ENCODE assay signal across 13 cellular contexts in genomic region chr2:42055573-42056514, GRCh38. TPM values are rescaled to one million over a fixed set of nuclear protein-coding genes. Genes with fewer than 3 reads are reported as not detected.
DNase-seq lines count a peak whose midpoint lies in the region; ATAC-seq and TF ChIP-seq lines count a peak whose summit lies in the region.
"Had no signal": no experiment of that assay in that cellular context is flagged by ENCODE, and none has a peak within 500 bp of the region (broad histone marks: within the 10 kb centered on the region; RNA-seq: fewer than 3 reads in every experiment).

No MANE protein-coding gene starts in this region.

- peak overlapping the region; percentile 24 for H3K27ac ChIP-seq in lower lobe of right lung
- H3K27ac ChIP-seq in stomach: peak overlapping the region; percentile 52 to 90 (median 84)
- no peak overlapping the region for H3K27ac ChIP-seq in substantia nigra (ENCODE audit: low read depth, low read length, poor library complexity, severe bottlenecking)

- WGBS in stomach, 5 donors: 24 to 57% (median 35%) methylated on average over 3 to 4 of the region's 4 CpGs

- H3K9me3 ChIP-seq in adipocyte (ENCODE audit: control insufficient read depth, low read length): no peaks in the 10 kb centered on the region
- H3K9me3 ChIP-seq in lower lobe of right lung: no peaks in the 10 kb centered on the region
- H3K9me3 ChIP-seq in stomach: no peaks in the 10 kb centered on the region

- peak; percentile 65 for DNase-seq in ELF-1 (ENCODE audit: low read depth, low spot score)
- no peak for DNase-seq in adipocyte (ENCODE audit: low read depth)
- DNase-seq in lower lobe of right lung: no peak
- DNase-seq in stomach: peak; percentile 62
- DNase-seq in NCI-H1436 (lab: John Stamatoyannopoulos, UW): no peak
- DNase-seq in NCI-H2196 treated with DMSO at 0.1 percent for 48 hours (lab: John Stamatoyannopoulos, UW; ENCODE audit: unreplicated experiment): no peak
- no peak for DNase-seq in ecto neural progenitor cell (ENCODE audit: low spot score)
- no peak for DNase-seq in substantia nigra (lab: John Stamatoyannopoulos, UW)
- DNase-seq: activated CD4-positive, alpha-beta memory T cell treated with anti-CD3 and anti-CD28 coated beads for 36 hours; activated gamma-delta T cell treated with Interleukin-2 at 50 U/mL for 16 hours; NCI-H345; T-helper 17 cell had no signal

- peak overlapping the region; percentile 100 for H3K9ac ChIP-seq in adipocyte (ENCODE audit: low read length)

- no peak for TF ChIP-seq CTCF in lower lobe of right lung (IDR thresholded peaks at IDR 0.05)
- no peak for TF ChIP-seq CTCF in stomach (IDR thresholded peaks at IDR 0.05)

- H3K4me1 ChIP-seq in adipocyte (ENCODE audit: control insufficient read depth, insufficient read depth, low read length) (peaks cover 74% of the 10 kb centered on the region), lower lobe of right lung (peaks cover 39% of the 10 kb centered on the region), stomach (peaks cover 11 to 89% (median 70%) of the 10 kb centered on the region in 4 donors)

- ATAC-seq in lower lobe of right lung: no peak
- ATAC-seq: esophagus mucosa, T-helper 17 cell had no signal

- H3K27me3 ChIP-seq in adipocyte (replicated peaks; ENCODE audit: control insufficient read depth, insufficient read depth, low read length): no peaks in the 10 kb centered on the region
- no peaks in the 10 kb centered on the region for H3K27me3 ChIP-seq in lower lobe of right lung (ENCODE audit: low read depth)
- H3K27me3 ChIP-seq in stomach: peaks cover 0 to 3% (median 0%) of the 10 kb centered on the region in 3 donors

- no peak overlapping the region for H3K4me3 ChIP-seq in adipocyte (ENCODE audit: low read length)
- no peak overlapping the region for H3K4me3 ChIP-seq in lower lobe of right lung
- H3K4me3 ChIP-seq in stomach: no peak overlapping the region

- intact Hi-C loops in lower lobe of right lung (cut with DNase I): no loop called here
- intact Hi-C loops in stomach (cut with DNase I; ENCODE audit: low total_unique reads): no loop called here

- TF ChIP-seq EP300 in stomach (IDR thresholded peaks at IDR 0.05): no peak

- no peak for TF ChIP-seq POLR2A in stomach (IDR thresholded peaks at IDR 0.05)

- peaks cover 74% of the 10 kb centered on the region for H3K36me3 ChIP-seq in adipocyte (ENCODE audit: control insufficient read depth, insufficient read depth, low read length, severe bottlenecking)
- peaks cover 56% of the 10 kb centered on the region for H3K36me3 ChIP-seq in lower lobe of right lung
- peaks cover 6 to 44% (median 35%) of the 10 kb centered on the region in 4 donors for H3K36me3 ChIP-seq in stomach

RNA-seq across cellular contexts. Expression of gene PKDCC, which starts 8.0 kb away (rescaled TPM):
- total RNA-seq in lower lobe of right lung (65.8 TPM), stomach (100 to 1,000 TPM in 1 of 5 donors, 10 to 100 TPM in 4; 25.1 to 176 (median 66.8) TPM)
- 10 to 100 TPM; 15.4 to 36.4 (median 31.7) TPM for polyA plus RNA-seq in stomach
- total RNA-seq: activated CD4-positive, alpha-beta memory T cell treated with anti-CD3 and anti-CD28 coated beads for 36 hours had no signal

Comparison
In these comparisons a context has a peak if more than half of its experiments do, and no peak if none do; other contexts are left out.
1. DNase-seq: peak in ELF-1 (single experiment) and stomach (single experiment); none in adipocyte (single experiment), lower lobe of right lung (single experiment), NCI-H1436 (single experiment), NCI-H2196 treated with DMSO at 0.1 percent for 48 hours (single experiment), ecto neural progenitor cell (single experiment) and substantia nigra (0 of 49).